In the genomic region with DNA sequence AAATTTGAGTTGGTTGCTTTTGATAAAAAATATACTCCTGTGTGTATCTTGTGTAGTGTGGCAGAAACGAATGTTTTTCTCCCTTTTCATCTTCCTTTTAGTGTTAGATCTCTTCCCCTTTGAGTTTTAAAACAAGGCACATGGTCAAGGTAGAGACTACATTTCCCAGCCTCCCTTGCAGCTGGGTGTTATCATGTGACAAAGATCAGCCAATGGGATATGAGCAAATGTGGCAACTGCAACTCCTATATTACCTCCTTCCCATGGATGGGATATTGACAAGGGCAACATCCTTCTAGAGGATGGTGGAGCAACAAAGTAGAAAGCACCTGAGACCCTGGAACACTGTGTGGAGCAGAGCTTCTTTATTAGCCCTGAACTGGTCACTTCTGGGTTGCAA, we compare ENCODE assay signal across 10 cellular contexts. TPM values are rescaled to one million over a fixed set of nuclear protein-coding genes. Genes with fewer than 3 reads are reported as not detected.
DNase-seq lines count a peak whose midpoint lies in the region; ATAC-seq lines count a peak whose summit lies in the region.
"Had no signal": no experiment of that assay in that cellular context is flagged by ENCODE, and none has a peak within 500 bp of the region (broad histone marks: within the 10 kb centered on the region; RNA-seq: fewer than 3 reads in every experiment).

No MANE protein-coding gene starts in this region.

- peaks cover 0 to 16% of the 10 kb centered on the region in 2 donors for H3K9me3 Mint-ChIP-seq in activated naive CD4-positive, alpha-beta T cell treated with anti-CD3 and anti-CD28 coated beads, Interleukin-2, amount 50 U/mL, for 72 hours
- H3K9me3 Mint-ChIP-seq in stimulated activated naive CD8-positive, alpha-beta T cell treated with anti-CD3 and anti-CD28 coated beads, Interleukin-15, amount 100 ng/mL, for 72 hours = peaks cover 4 to 13% of the 10 kb centered on the region in 2 donors

- H3K27me3 Mint-ChIP-seq in stimulated activated naive CD8-positive, alpha-beta T cell treated with anti-CD3 and anti-CD28 coated beads, Interleukin-15, amount 100 ng/mL, for 72 hours = no peaks in the 10 kb centered on the region

- H3K4me3 Mint-ChIP-seq in stimulated activated naive CD8-positive, alpha-beta T cell treated with anti-CD3 and anti-CD28 coated beads, Interleukin-15, amount 100 ng/mL, for 72 hours = no peak overlapping the region
- H3K4me3 Mint-ChIP-seq: CD8-positive, alpha-beta memory T cell had no signal

- peak; percentile 51 to 54 for ATAC-seq in activated naive CD4-positive, alpha-beta T cell treated with anti-CD3 and anti-CD28 coated beads, Interleukin-2, amount 50 U/mL, for 72 hours
- ATAC-seq in stimulated activated naive CD8-positive, alpha-beta T cell treated with anti-CD3 and anti-CD28 coated beads, Interleukin-15, amount 100 ng/mL, for 72 hours = peak; percentile 46
- no peak for ATAC-seq in activated CD4-positive, CD25-positive, alpha-beta regulatory T cell treated with anti-CD3 and anti-CD28 coated beads, Interleukin-2, amount 50 U/mL, for 24 hours

- H3K27ac Mint-ChIP-seq in activated naive CD4-positive, alpha-beta T cell treated with anti-CD3 and anti-CD28 coated beads, Interleukin-2, amount 50 U/mL, for 72 hours = no peak overlapping the region
- no peak overlapping the region for H3K27ac Mint-ChIP-seq in stimulated activated naive CD8-positive, alpha-beta T cell treated with anti-CD3 and anti-CD28 coated beads, Interleukin-15, amount 100 ng/mL, for 72 hours

- peaks cover 5% of the 10 kb centered on the region for H3K4me1 Mint-ChIP-seq in stimulated activated naive CD8-positive, alpha-beta T cell treated with anti-CD3 and anti-CD28 coated beads, Interleukin-15, amount 100 ng/mL, for 72 hours

- H3K36me3 Mint-ChIP-seq in activated naive CD4-positive, alpha-beta T cell treated with anti-CD3 and anti-CD28 coated beads, Interleukin-2, amount 50 U/mL, for 72 hours = peaks cover 2 to 6% of the 10 kb centered on the region in 2 donors
- H3K36me3 Mint-ChIP-seq: CD8-positive, alpha-beta memory T cell had no signal

- peak in 1 of 2 donors; percentile 9 for DNase-seq in activated naive CD4-positive, alpha-beta T cell treated with anti-CD3 and anti-CD28 coated beads, Interleukin-2, amount 50 U/mL, for 72 hours (ENCODE audit: low spot score in 2 of 2)
- DNase-seq in activated naive CD4-positive, alpha-beta T cell (lab: John Stamatoyannopoulos, UW) = no peak
- DNase-seq in NCI-H526 treated with DMSO at 0.1 percent for 48 hours (lab: John Stamatoyannopoulos, UW) (peak; percentile 2), cerebellar cortex (ENCODE audit: low spot score) (peak; percentile 37), islet precursor cell (no peak), GOT3 (lab: John Stamatoyannopoulos, UW) (no peak)
- no peak for DNase-seq in stimulated activated naive CD8-positive, alpha-beta T cell treated with anti-CD3 and anti-CD28 coated beads, Interleukin-15, amount 100 ng/mL, for 72 hours

RNA-seq across cellular contexts. Expression of gene ADGRE3, which starts 42.4 kb away (rescaled TPM):
- total RNA-seq in activated naive CD4-positive, alpha-beta T cell treated with anti-CD3 and anti-CD28 coated beads, Interleukin-2, amount 50 U/mL, for 72 hours = not detected
- total RNA-seq: CD8-positive, alpha-beta memory T cell; frontal cortex had no signal

RNA-seq across cellular contexts. Expression of gene CLEC17A, which starts 49.4 kb away (rescaled TPM):
- under 1 TPM; 0.16 to 0.43 TPM for total RNA-seq in activated naive CD4-positive, alpha-beta T cell treated with anti-CD3 and anti-CD28 coated beads, Interleukin-2, amount 50 U/mL, for 72 hours
- total RNA-seq: frontal cortex had no signal

RNA-seq across cellular contexts. Expression of gene ZNF333, which starts 57.6 kb away (rescaled TPM):
- 10 to 100 TPM; 12.1 to 49.7 TPM for total RNA-seq in activated naive CD4-positive, alpha-beta T cell treated with anti-CD3 and anti-CD28 coated beads, Interleukin-2, amount 50 U/mL, for 72 hours

Comparison
In these comparisons a context has a peak if more than half of its experiments do, and no peak if none do; other contexts are left out.
1. ATAC-seq: peak in activated naive CD4-positive, alpha-beta T cell treated with anti-CD3 and anti-CD28 coated beads, Interleukin-2, amount 50 U/mL, for 72 hours (2 of 2) and stimulated activated naive CD8-positive, alpha-beta T cell treated with anti-CD3 and anti-CD28 coated beads, Interleukin-15, amount 100 ng/mL, for 72 hours (single experiment); none in activated CD4-positive, CD25-positive, alpha-beta regulatory T cell treated with anti-CD3 and anti-CD28 coated beads, Interleukin-2, amount 50 U/mL, for 24 hours (0 of 2).
2. DNase-seq: peak in NCI-H526 treated with DMSO at 0.1 percent for 48 hours (single experiment) and cerebellar cortex (single experiment); none in activated naive CD4-positive, alpha-beta T cell (0 of 4), stimulated activated naive CD8-positive, alpha-beta T cell treated with anti-CD3 and anti-CD28 coated beads, Interleukin-15, amount 100 ng/mL, for 72 hours (0 of 2), islet precursor cell (single experiment) and GOT3 (single experiment).